Comparison of ENCODE assay signal across 18 cellular contexts in the genomic region with DNA sequence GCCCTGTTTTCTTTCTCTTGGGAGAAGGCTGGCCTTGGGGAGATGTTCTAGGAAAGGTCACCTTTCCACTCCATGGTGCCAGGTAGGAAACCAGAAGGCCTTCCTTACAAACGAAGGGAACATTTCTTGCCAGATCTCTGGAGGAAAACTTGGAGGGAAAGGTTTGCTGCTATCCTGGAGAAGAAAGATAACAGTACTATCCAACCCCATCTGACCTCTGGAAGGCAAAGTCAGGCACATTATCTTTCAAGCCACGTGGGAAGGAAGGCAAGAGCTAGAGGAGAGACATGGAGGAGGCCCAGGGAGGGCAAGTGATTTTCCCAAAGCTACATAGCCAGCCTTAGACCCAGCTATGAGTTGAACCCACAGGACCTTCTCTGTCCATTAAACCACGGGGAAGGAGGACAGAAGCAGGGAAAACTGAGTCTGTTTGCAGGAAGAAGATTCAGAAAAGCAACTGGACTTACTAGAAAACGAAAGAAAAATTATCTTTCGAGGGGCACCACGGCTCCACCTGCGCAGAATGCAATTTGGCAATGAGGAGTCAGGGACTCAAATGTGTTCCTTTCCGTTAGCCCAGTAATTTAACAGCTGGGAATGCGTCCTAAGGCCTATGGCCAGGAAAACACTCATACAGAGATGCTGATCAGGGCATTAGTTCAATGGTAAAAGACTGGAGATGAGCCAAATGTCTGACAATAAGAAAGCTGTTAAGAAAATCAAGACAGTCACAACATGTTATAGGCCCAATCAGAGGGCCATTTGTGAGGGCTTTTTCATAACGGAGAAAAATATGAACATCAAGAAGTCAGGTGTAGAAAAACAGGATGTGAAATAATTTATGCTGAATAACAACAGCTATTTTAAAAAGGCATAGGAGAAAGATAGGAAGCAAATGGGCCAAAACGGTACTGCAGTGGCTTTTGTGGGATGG. TPM values are rescaled to one million over a fixed set of nuclear protein-coding genes. Genes with fewer than 3 reads are reported as not detected.
DNase-seq lines count a peak whose midpoint lies in the region; ATAC-seq and TF ChIP-seq lines count a peak whose summit lies in the region.
"Had no signal": no experiment of that assay in that cellular context is flagged by ENCODE, and none has a peak within 500 bp of the region (broad histone marks: within the 10 kb centered on the region; RNA-seq: fewer than 3 reads in every experiment).

No MANE protein-coding gene starts in this region.

- peak overlapping the region; percentile 0 to 73 (median 34) for H3K4me3 Mint-ChIP-seq in CD4-positive, CD25-positive, alpha-beta regulatory T cell
- H3K4me3 Mint-ChIP-seq in IgD-negative memory B cell = peak overlapping the region in 2 of 4 donors; percentile 12 to 20
- H3K4me3 Mint-ChIP-seq in naive thymus-derived CD4-positive, alpha-beta T cell = peak overlapping the region in 5 of 10 donors; percentile 3 to 26 (median 18)
- H3K4me3 Mint-ChIP-seq: activated naive CD4-positive, alpha-beta T cell treated with anti-CD3 and anti-CD28 coated beads for 36 hours; T-helper 2 cell treated with Interferon-gamma antibody and Interleukin-4, amounts not matched to agents 5 μg/mL and 100 μg/mL, for 36 hours had no signal

- intact Hi-C loops in naive thymus-derived CD4-positive, alpha-beta T cell (cut with micrococcal nuclease) = no loop called here

- no peak for TF ChIP-seq CTCF in astrocyte of the spinal cord (IDR thresholded peaks at IDR 0.05; ENCODE audit: low read depth, low read length)

- peak in 1 of 2 donors; percentile 29 for ATAC-seq in CD4-positive, CD25-positive, alpha-beta regulatory T cell (ENCODE audit: low read depth in 2 of 2)
- no peak for ATAC-seq in naive thymus-derived CD4-positive, alpha-beta T cell
- ATAC-seq in GM21367 (IDR thresholded peaks at IDR 0.05; ENCODE audit: unreplicated experiment) (no peak), HG03442 (IDR thresholded peaks at IDR 0.05; ENCODE audit: unreplicated experiment) (no peak)

- no peaks in the 10 kb centered on the region for H3K36me3 ChIP-seq in CD4-positive, CD25-positive, alpha-beta regulatory T cell (ENCODE audit: control insufficient read depth, insufficient read depth, low read length)
- no peaks in the 10 kb centered on the region for H3K36me3 ChIP-seq in naive thymus-derived CD4-positive, alpha-beta T cell (ENCODE audit: control insufficient read depth in 2 of 3, insufficient read depth in 3 of 3, low read length in 3 of 3)
- H3K36me3 ChIP-seq: ovary, stomach had no signal

- CTCF ChIA-PET in naive thymus-derived CD4-positive, alpha-beta T cell (lab: Charles Lee) = interaction anchor here (0.6 to 1.5 kb wide), 4 partner anchors 13 to 271 kb away, joined by 3 to 5 read pairs (median 4); no protein-coding TSS in a partner anchor

- in situ Hi-C loops in astrocyte of the spinal cord (cut with HindIII; ENCODE audit: low sequenced_read_pairs) = no loop called here

- no peaks in the 10 kb centered on the region for H3K9me3 Mint-ChIP-seq in CD4-positive, CD25-positive, alpha-beta regulatory T cell
- H3K9me3 Mint-ChIP-seq in IgD-negative memory B cell = no peaks in the 10 kb centered on the region
- no peaks in the 10 kb centered on the region for H3K9me3 Mint-ChIP-seq in naive thymus-derived CD4-positive, alpha-beta T cell
- H3K9me3 Mint-ChIP-seq: activated naive CD4-positive, alpha-beta T cell treated with anti-CD3 and anti-CD28 coated beads for 36 hours; T-helper 2 cell treated with Interferon-gamma antibody and Interleukin-4, amounts not matched to agents 5 μg/mL and 100 μg/mL, for 36 hours had no signal

- DNase-seq in CD4-positive, CD25-positive, alpha-beta regulatory T cell = peak in 2 of 3 donors; percentile 35 to 55
- peak; percentile 24 for DNase-seq in astrocyte of the spinal cord (ENCODE audit: low read depth, low spot score)
- DNase-seq in naive thymus-derived CD4-positive, alpha-beta T cell = peak in 3 of 9 donors; percentile 29 to 41 (median 34)
- no peak for DNase-seq in NCI-H526 (lab: John Stamatoyannopoulos, UW)
- DNase-seq: activated CD4-positive, CD25-positive, alpha-beta regulatory T cell treated with anti-CD3 and anti-CD28 coated beads, Interleukin-2, amount 50 U/mL, for 72 hours; activated naive CD4-positive, alpha-beta T cell treated with anti-CD3 and anti-CD28 coated beads for 36 hours; effector memory CD4-positive, alpha-beta T cell; EL; H7; NCI-H2081 treated with DMSO at 0.1 percent for 48 hours; NCI-H82; ovary; SHP77; stomach had no signal

- peak overlapping the region; percentile 41 for H3K27ac ChIP-seq in CD4-positive, CD25-positive, alpha-beta regulatory T cell (ENCODE audit: insufficient read depth, low read length, poor library complexity, severe bottlenecking)
- no peak overlapping the region for H3K27ac ChIP-seq in naive thymus-derived CD4-positive, alpha-beta T cell (ENCODE audit: low read depth, low read length)
- H3K27ac ChIP-seq: ovary, stomach had no signal

- H3K4me1 Mint-ChIP-seq in CD4-positive, CD25-positive, alpha-beta regulatory T cell = peaks cover 5 to 42% (median 21%) of the 10 kb centered on the region in 4 donors
- H3K4me1 Mint-ChIP-seq in IgD-negative memory B cell = peaks cover 12 to 20% (median 13%) of the 10 kb centered on the region in 3 donors
- H3K4me1 Mint-ChIP-seq in naive thymus-derived CD4-positive, alpha-beta T cell = peaks cover 9 to 28% (median 23%) of the 10 kb centered on the region in 7 donors

- H3K36me3 Mint-ChIP-seq in CD4-positive, CD25-positive, alpha-beta regulatory T cell = no peaks in the 10 kb centered on the region
- peaks cover 2% of the 10 kb centered on the region for H3K36me3 Mint-ChIP-seq in IgD-negative memory B cell
- H3K36me3 Mint-ChIP-seq in naive thymus-derived CD4-positive, alpha-beta T cell = no peaks in the 10 kb centered on the region

- H3K4me3 ChIP-seq in CD4-positive, CD25-positive, alpha-beta regulatory T cell (ENCODE audit: low read depth, low read length) = peak overlapping the region; percentile 37
- H3K4me3 ChIP-seq in astrocyte of the spinal cord (ENCODE audit: low read depth, low read length) = no peak overlapping the region
- no peak overlapping the region for H3K4me3 ChIP-seq in naive thymus-derived CD4-positive, alpha-beta T cell (ENCODE audit: low read length)
- H3K4me3 ChIP-seq: ovary, stomach had no signal

- POLR2A ChIA-PET in naive thymus-derived CD4-positive, alpha-beta T cell (lab: Charles Lee) = interaction anchor here (0.6 to 1.2 kb wide), 2 partner anchors 9 to 32 kb away, joined by 3 to 4 read pairs; a partner anchor contains a TSS

- H3K27me3 Mint-ChIP-seq in CD4-positive, CD25-positive, alpha-beta regulatory T cell = peaks cover 5% of the 10 kb centered on the region
- no peaks in the 10 kb centered on the region for H3K27me3 Mint-ChIP-seq in IgD-negative memory B cell
- peaks cover 0 to 14% (median 0%) of the 10 kb centered on the region in 5 donors for H3K27me3 Mint-ChIP-seq in naive thymus-derived CD4-positive, alpha-beta T cell

- H3K27ac Mint-ChIP-seq in CD4-positive, CD25-positive, alpha-beta regulatory T cell = peak overlapping the region; percentile 36 to 84 (median 80)
- H3K27ac Mint-ChIP-seq in IgD-negative memory B cell = peak overlapping the region; percentile 6 to 34 (median 25)
- H3K27ac Mint-ChIP-seq in naive thymus-derived CD4-positive, alpha-beta T cell = peak overlapping the region in 8 of 9 donors; percentile 8 to 80 (median 56)
- H3K27ac Mint-ChIP-seq: activated naive CD4-positive, alpha-beta T cell treated with anti-CD3 and anti-CD28 coated beads for 36 hours; T-helper 2 cell treated with Interferon-gamma antibody and Interleukin-4, amounts not matched to agents 5 μg/mL and 100 μg/mL, for 36 hours had no signal

- H3K4me1 ChIP-seq in CD4-positive, CD25-positive, alpha-beta regulatory T cell (ENCODE audit: control insufficient read depth, insufficient read depth, low read length, poor library complexity, severe bottlenecking) = peaks cover 22% of the 10 kb centered on the region
- peaks cover 0 to 19% of the 10 kb centered on the region in 2 donors for H3K4me1 ChIP-seq in naive thymus-derived CD4-positive, alpha-beta T cell (ENCODE audit: control insufficient read depth in 2 of 2, insufficient read depth in 2 of 2, low read length in 2 of 2)

- no peaks in the 10 kb centered on the region for H3K27me3 ChIP-seq in CD4-positive, CD25-positive, alpha-beta regulatory T cell (ENCODE audit: control insufficient read depth, insufficient read depth, low read length)
- H3K27me3 ChIP-seq in naive thymus-derived CD4-positive, alpha-beta T cell (ENCODE audit: control insufficient read depth in 2 of 2, insufficient read depth in 2 of 2, low read length in 2 of 2) = no peaks in the 10 kb centered on the region
- H3K27me3 ChIP-seq: ovary, stomach had no signal

- H3K9me3 ChIP-seq in CD4-positive, CD25-positive, alpha-beta regulatory T cell (ENCODE audit: control insufficient read depth in 2 of 2, low read length in 2 of 2) = no peaks in the 10 kb centered on the region
- H3K9me3 ChIP-seq in naive thymus-derived CD4-positive, alpha-beta T cell (ENCODE audit: control insufficient read depth in 2 of 3, low read length in 3 of 3) = no peaks in the 10 kb centered on the region
- H3K9me3 ChIP-seq: ovary, stomach had no signal

RNA-seq across cellular contexts. Expression of a gene that starts 32.0 kb away (rescaled TPM):
- 186 TPM for total RNA-seq in CD4-positive, CD25-positive, alpha-beta regulatory T cell
- polyA plus RNA-seq in CD4-positive, CD25-positive, alpha-beta regulatory T cell = 100 to 1,000 TPM; 523 to 560 (median 532) TPM
- 625 TPM for polyA plus RNA-seq in IgD-negative memory B cell
- 1,000 to 10,000 TPM in 1 of 5 experiments, 100 to 1,000 TPM in 4; 153 to 1,163 (median 266) TPM for total RNA-seq in naive thymus-derived CD4-positive, alpha-beta T cell
- 100 to 1,000 TPM; 421 to 506 TPM for polyA plus RNA-seq in naive thymus-derived CD4-positive, alpha-beta T cell

Comparison
In these comparisons a context has a peak if more than half of its experiments do, and no peak if none do; other contexts are left out.
1. DNase-seq: peak in CD4-positive, CD25-positive, alpha-beta regulatory T cell (2 of 3) and astrocyte of the spinal cord (single experiment); none in NCI-H526 (0 of 2).
2. H3K27ac Mint-ChIP-seq: peak in every context shown above with its lines; median percentile 80 in CD4-positive, CD25-positive, alpha-beta regulatory T cell; 56 in naive thymus-derived CD4-positive, alpha-beta T cell; 25 in IgD-negative memory B cell.